9 cellular contexts compared by ENCODE assay signal in genomic region chr3:39917060-39917773, GRCh38.
DNase-seq lines count a peak whose midpoint lies in the region; ATAC-seq and TF ChIP-seq lines count a peak whose summit lies in the region.
"Had no signal": no experiment of that assay in that cellular context is flagged by ENCODE, and none has a peak within 500 bp of the region (broad histone marks: within the 10 kb centered on the region; RNA-seq: fewer than 3 reads in every experiment).

No MANE protein-coding gene starts in this region.

- DNase-seq in dermis blood vessel endothelial cell (peak; percentile 55), stromal cell of bone marrow (ENCODE audit: low read depth) (peak; percentile 28), mucosa of gallbladder (ENCODE audit: low spot score) (no peak), PC-3 (no peak)
- no peak for DNase-seq in stimulated activated naive CD4-positive, alpha-beta T cell (lab: John Stamatoyannopoulos, UW)
- DNase-seq: activated CD4-positive, alpha-beta T cell treated with anti-CD3 and anti-CD28 coated beads for 36 hours; substantia nigra had no signal

- intact Hi-C loops in PC-3 (cut with micrococcal nuclease) = no loop called here

- no peaks in the 10 kb centered on the region for H3K27me3 ChIP-seq in PC-3 (ENCODE audit: low read length)

- H4K20me1 ChIP-seq in PC-3 (ENCODE audit: low read length) = no peaks in the 10 kb centered on the region

- peak; percentile 61 for ATAC-seq in GM21390 (IDR thresholded peaks at IDR 0.05; ENCODE audit: unreplicated experiment)
- ATAC-seq in HG03457 (IDR thresholded peaks at IDR 0.05; ENCODE audit: unreplicated experiment) = peak; percentile 77
- no peak for ATAC-seq in PC-3
- ATAC-seq: activated CD4-positive, alpha-beta T cell treated with anti-CD3 and anti-CD28 coated beads for 36 hours had no signal

- no peaks in the 10 kb centered on the region for H3K36me3 ChIP-seq in PC-3 (ENCODE audit: low read depth, low read length)

- POLR2A ChIA-PET in PC-3 (lab: Charles Lee; ENCODE audit: unreplicated experiment) = no interaction called here

- H3K9me3 ChIP-seq in PC-3 (ENCODE audit: low read length) = no peaks in the 10 kb centered on the region

- H3K9ac ChIP-seq in PC-3 (ENCODE audit: low read length) = no peak overlapping the region

- H3K4me1 ChIP-seq in PC-3 (ENCODE audit: insufficient read depth, low read length) = no peaks in the 10 kb centered on the region

- no peak overlapping the region for H3K4me2 ChIP-seq in PC-3 (ENCODE audit: low read length)

- H3K9me2 ChIP-seq in PC-3 (replicated peaks; ENCODE audit: low read length) = no peaks in the 10 kb centered on the region

- no TSS peak for BruUV-seq in PC-3 (replicated peaks; lab: Mats Ljungman, UMichigan)

- H2AFZ ChIP-seq in PC-3 (ENCODE audit: low read length) = no peak overlapping the region

- no peaks in the 10 kb centered on the region for H3K79me2 ChIP-seq in PC-3 (ENCODE audit: low read length)

- no peaks in the 10 kb centered on the region for H3F3A ChIP-seq in PC-3 (ENCODE audit: low read length, unreplicated experiment)

- H3K4me3 ChIP-seq in PC-3 (ENCODE audit: low read length) = no peak overlapping the region

- TF ChIP-seq CTCF in PC-3 (conservative IDR thresholded peaks at IDR 0.05; ENCODE audit: low read depth, low read length) = no peak

- CTCF ChIA-PET in PC-3 (lab: Charles Lee) = no interaction called here

- no peak overlapping the region for H3K27ac ChIP-seq in PC-3 (ENCODE audit: low read length)

Comparison
In these comparisons a context has a peak if more than half of its experiments do, and no peak if none do; other contexts are left out.
1. DNase-seq: peak in dermis blood vessel endothelial cell (single experiment) and stromal cell of bone marrow (single experiment); none in mucosa of gallbladder (single experiment), PC-3 (single experiment) and stimulated activated naive CD4-positive, alpha-beta T cell (0 of 6).